ENCODE assay signal across 11 cellular contexts in genomic region chr1:167431261-167431908, GRCh38.
DNase-seq lines count a peak whose midpoint lies in the region; ATAC-seq and TF ChIP-seq lines count a peak whose summit lies in the region.
"Had no signal": no experiment of that assay in that cellular context is flagged by ENCODE, and none has a peak within 500 bp of the region (broad histone marks: within the 10 kb centered on the region; RNA-seq: fewer than 3 reads in every experiment).

No MANE protein-coding gene starts in this region.

- peaks cover 12 to 88% (median 58%) of the 10 kb centered on the region in 4 donors for H3K4me1 Mint-ChIP-seq in CD4-positive, CD25-positive, alpha-beta regulatory T cell
- H3K4me1 Mint-ChIP-seq in endodermal cell = peaks cover 18% of the 10 kb centered on the region
- H3K4me1 Mint-ChIP-seq in endothelial cell (ENCODE audit: unreplicated experiment) = peaks cover 8% of the 10 kb centered on the region

- no peak for TF ChIP-seq POLR2A in sigmoid colon (IDR thresholded peaks at IDR 0.05)

- intact Hi-C loops in sigmoid colon (cut with DNase I) = no loop called here

- H3K27me3 Mint-ChIP-seq in CD4-positive, CD25-positive, alpha-beta regulatory T cell = peaks cover 4% of the 10 kb centered on the region
- H3K27me3 Mint-ChIP-seq in endodermal cell (ENCODE audit: insufficient read depth) = peaks cover 11% of the 10 kb centered on the region
- peaks cover 4% of the 10 kb centered on the region for H3K27me3 Mint-ChIP-seq in endothelial cell (ENCODE audit: unreplicated experiment)

- no peak overlapping the region for H2AFZ ChIP-seq in Karpas-422 (ENCODE audit: low read length)

- H3K27ac Mint-ChIP-seq in CD4-positive, CD25-positive, alpha-beta regulatory T cell = peak overlapping the region; percentile 76 to 87 (median 80)
- H3K27ac Mint-ChIP-seq in endodermal cell = peak overlapping the region; percentile 74
- H3K27ac Mint-ChIP-seq in endothelial cell (ENCODE audit: unreplicated experiment) = no peak overlapping the region
- H3K27ac Mint-ChIP-seq: T-helper 2 cell treated with Interferon-gamma antibody and Interleukin-4, amounts not matched to agents 5 μg/mL and 100 μg/mL, for 36 hours had no signal

- no peak for DNase-seq in CD4-positive, CD25-positive, alpha-beta regulatory T cell
- DNase-seq in Karpas-422 (peak; percentile 92), endodermal cell (no peak), endothelial cell (ENCODE audit: low spot score) (no peak), sigmoid colon (no peak), NCI-H345 treated with DMSO at 0.1 percent for 48 hours (lab: John Stamatoyannopoulos, UW; ENCODE audit: unreplicated experiment) (no peak)

- H3K27ac ChIP-seq in CD4-positive, CD25-positive, alpha-beta regulatory T cell (ENCODE audit: insufficient read depth, low read length, poor library complexity, severe bottlenecking) = peak overlapping the region; percentile 34
- H3K27ac ChIP-seq in Karpas-422 (ENCODE audit: low read length) (peak overlapping the region; percentile 99), endodermal cell (ENCODE audit: low read depth, low read length) (no peak overlapping the region), sigmoid colon (no peak overlapping the region)
- H3K27ac ChIP-seq: esophagus muscularis mucosa, KMS-11 had no signal

- no peak overlapping the region for H3K4me3 ChIP-seq in CD4-positive, CD25-positive, alpha-beta regulatory T cell (ENCODE audit: low read depth, low read length)
- peak overlapping the region; percentile 54 for H3K4me3 ChIP-seq in Karpas-422 (ENCODE audit: low read length)
- H3K4me3 ChIP-seq in endodermal cell (ENCODE audit: low read length) = no peak overlapping the region
- H3K4me3 ChIP-seq in sigmoid colon = no peak overlapping the region
- H3K4me3 ChIP-seq: esophagus muscularis mucosa had no signal

- H3K9me3 Mint-ChIP-seq in CD4-positive, CD25-positive, alpha-beta regulatory T cell = no peaks in the 10 kb centered on the region
- H3K9me3 Mint-ChIP-seq in endodermal cell = no peaks in the 10 kb centered on the region
- no peaks in the 10 kb centered on the region for H3K9me3 Mint-ChIP-seq in endothelial cell (ENCODE audit: unreplicated experiment)
- H3K9me3 Mint-ChIP-seq: T-helper 2 cell treated with Interferon-gamma antibody and Interleukin-4, amounts not matched to agents 5 μg/mL and 100 μg/mL, for 36 hours had no signal

- H3K4me3 Mint-ChIP-seq in CD4-positive, CD25-positive, alpha-beta regulatory T cell = peak overlapping the region; percentile 28 to 73 (median 54)
- H3K4me3 Mint-ChIP-seq in endodermal cell = no peak overlapping the region
- H3K4me3 Mint-ChIP-seq in endothelial cell (ENCODE audit: unreplicated experiment) = no peak overlapping the region
- H3K4me3 Mint-ChIP-seq: T-helper 2 cell treated with Interferon-gamma antibody and Interleukin-4, amounts not matched to agents 5 μg/mL and 100 μg/mL, for 36 hours had no signal

- H3K9ac ChIP-seq in Karpas-422 (ENCODE audit: low read length) (peak overlapping the region; percentile 84), endodermal cell (ENCODE audit: extremely low read depth, low read length, poor library complexity, severe bottlenecking) (no peak overlapping the region)
- H3K9ac ChIP-seq: KMS-11 had no signal

- H3K4me2 ChIP-seq in Karpas-422 (ENCODE audit: low read depth, low read length, poor library complexity, severe bottlenecking) = peak overlapping the region; percentile 74
- H3K4me2 ChIP-seq: KMS-11 had no signal

- no peaks in the 10 kb centered on the region for H3K9me2 ChIP-seq in Karpas-422 (replicated peaks; ENCODE audit: insufficient read depth, low read length)

- no peaks in the 10 kb centered on the region for H3K27me3 ChIP-seq in CD4-positive, CD25-positive, alpha-beta regulatory T cell (ENCODE audit: control insufficient read depth, insufficient read depth, low read length)
- H3K27me3 ChIP-seq in Karpas-422 (ENCODE audit: low read length) = no peaks in the 10 kb centered on the region
- H3K27me3 ChIP-seq in endodermal cell (ENCODE audit: control insufficient read depth, insufficient read depth, low read length, poor library complexity, severe bottlenecking) = no peaks in the 10 kb centered on the region
- H3K27me3 ChIP-seq in sigmoid colon = no peaks in the 10 kb centered on the region
- H3K27me3 ChIP-seq: esophagus muscularis mucosa had no signal

- H3K36me3 Mint-ChIP-seq in CD4-positive, CD25-positive, alpha-beta regulatory T cell = peaks cover 37% of the 10 kb centered on the region
- H3K36me3 Mint-ChIP-seq in endodermal cell (ENCODE audit: low read depth) = no peaks in the 10 kb centered on the region
- H3K36me3 Mint-ChIP-seq in endothelial cell (ENCODE audit: low read depth, unreplicated experiment) = peaks cover 4% of the 10 kb centered on the region

- H3K79me2 ChIP-seq in Karpas-422 (ENCODE audit: low read length) = peaks cover 10% of the 10 kb centered on the region

- no peak for TF ChIP-seq EP300 in sigmoid colon (IDR thresholded peaks at IDR 0.05)

- peak in 1 of 2 donors; percentile 23 for ATAC-seq in CD4-positive, CD25-positive, alpha-beta regulatory T cell (ENCODE audit: low read depth in 2 of 2)
- ATAC-seq in GM18498 (IDR thresholded peaks at IDR 0.05; ENCODE audit: unreplicated experiment) (peak; percentile 22), HG03469 (IDR thresholded peaks at IDR 0.05; ENCODE audit: unreplicated experiment) (no peak)

- no peaks in the 10 kb centered on the region for H4K20me1 ChIP-seq in Karpas-422 (ENCODE audit: insufficient read depth, low read depth, low read length)

- TF ChIP-seq CTCF in endodermal cell (conservative IDR thresholded peaks at IDR 0.05) = peak; percentile 22
- no peak for TF ChIP-seq CTCF in endothelial cell (IDR thresholded peaks at IDR 0.05; ENCODE audit: unreplicated experiment)
- no peak for TF ChIP-seq CTCF in sigmoid colon (IDR thresholded peaks at IDR 0.05)

- peaks cover 61% of the 10 kb centered on the region for H3K36me3 ChIP-seq in CD4-positive, CD25-positive, alpha-beta regulatory T cell (ENCODE audit: control insufficient read depth, insufficient read depth, low read length)
- peaks cover 24% of the 10 kb centered on the region for H3K36me3 ChIP-seq in Karpas-422 (ENCODE audit: insufficient read depth, low read length)
- no peaks in the 10 kb centered on the region for H3K36me3 ChIP-seq in endodermal cell (ENCODE audit: control insufficient read depth, insufficient read depth, low read length)
- H3K36me3 ChIP-seq in sigmoid colon = no peaks in the 10 kb centered on the region
- H3K36me3 ChIP-seq: esophagus muscularis mucosa had no signal

- no peaks in the 10 kb centered on the region for H3K9me3 ChIP-seq in CD4-positive, CD25-positive, alpha-beta regulatory T cell (ENCODE audit: control insufficient read depth in 2 of 2, low read length in 2 of 2)
- H3K9me3 ChIP-seq in Karpas-422 (ENCODE audit: low read length) (no peaks in the 10 kb centered on the region), endodermal cell (ENCODE audit: control insufficient read depth, low read length) (no peaks in the 10 kb centered on the region), sigmoid colon (no peaks in the 10 kb centered on the region)
- H3K9me3 ChIP-seq: esophagus muscularis mucosa had no signal

- WGBS in endodermal cell (ENCODE audit: insufficient coverage in 1 of 2, insufficient read length in 1 of 2), 2 experiments = 87 to 89% methylated on average over 4 to 14 of the region's 14 CpGs
- 82 to 87% methylated on average over 14 of the region's 14 CpGs for WGBS in sigmoid colon, 2 donors

- peaks cover 72% of the 10 kb centered on the region for H3K4me1 ChIP-seq in CD4-positive, CD25-positive, alpha-beta regulatory T cell (ENCODE audit: control insufficient read depth, insufficient read depth, low read length, poor library complexity, severe bottlenecking)
- H3K4me1 ChIP-seq in Karpas-422 (ENCODE audit: low read length) = peaks cover 96% of the 10 kb centered on the region
- H3K4me1 ChIP-seq in endodermal cell (ENCODE audit: control insufficient read depth, insufficient read depth, low read length) = no peaks in the 10 kb centered on the region
- no peaks in the 10 kb centered on the region for H3K4me1 ChIP-seq in sigmoid colon

Comparison
In these comparisons a context has a peak if more than half of its experiments do, and no peak if none do; other contexts are left out.
1. H3K27ac ChIP-seq: peak in CD4-positive, CD25-positive, alpha-beta regulatory T cell (single experiment) and Karpas-422 (single experiment); none in endodermal cell (single experiment) and sigmoid colon (0 of 4).
2. H3K4me3 Mint-ChIP-seq: peak in CD4-positive, CD25-positive, alpha-beta regulatory T cell (4 of 4); none in endodermal cell (single experiment) and endothelial cell (single experiment).